ENCODE assay signal across 9 cellular contexts in genomic region chr2:235639387-235639786, GRCh38.
DNase-seq lines count a peak whose midpoint lies in the region; ATAC-seq and TF ChIP-seq lines count a peak whose summit lies in the region.
"Had no signal": no experiment of that assay in that cellular context is flagged by ENCODE, and none has a peak within 500 bp of the region (broad histone marks: within the 10 kb centered on the region; RNA-seq: fewer than 3 reads in every experiment).

No MANE protein-coding gene starts in this region.

- no peaks in the 10 kb centered on the region for H3K4me1 ChIP-seq in OCI-LY7 (ENCODE audit: insufficient read depth, low read length, poor library complexity, severe bottlenecking)

- H3K36me3 Mint-ChIP-seq in activated naive CD4-positive, alpha-beta T cell treated with anti-CD3 and anti-CD28 coated beads, Interleukin-2, amount 50 U/mL, for 72 hours: no peaks in the 10 kb centered on the region
- H3K36me3 Mint-ChIP-seq: naive B cell had no signal

- intact Hi-C loops in OCI-LY7 (cut with micrococcal nuclease; ENCODE audit: unreplicated experiment): no loop called here

- H3K36me3 ChIP-seq in BJ (ENCODE audit: control insufficient read depth, insufficient read depth, low read length): no peaks in the 10 kb centered on the region
- H3K36me3 ChIP-seq in OCI-LY7 (ENCODE audit: insufficient read depth, low read length): no peaks in the 10 kb centered on the region

- H3K27ac Mint-ChIP-seq in activated naive CD4-positive, alpha-beta T cell treated with anti-CD3 and anti-CD28 coated beads, Interleukin-2, amount 50 U/mL, for 72 hours: no peak overlapping the region

- H3K4me2 ChIP-seq in OCI-LY7 (ENCODE audit: low read length): no peak overlapping the region

- no TSS peak for BruUV-seq in OCI-LY7 (replicated peaks; lab: Mats Ljungman, UMichigan)

- no peaks in the 10 kb centered on the region for H4K20me1 ChIP-seq in OCI-LY7 (ENCODE audit: insufficient read depth, low read length)

- no peak overlapping the region for H3K4me3 ChIP-seq in BJ (ENCODE audit: low read depth, low read length)
- no peak overlapping the region for H3K4me3 ChIP-seq in fibroblast of mammary gland (ENCODE audit: control insufficient read depth, low read depth, low read length)
- H3K4me3 ChIP-seq in OCI-LY7 (ENCODE audit: low read depth, low read length, poor library complexity, severe bottlenecking): no peak overlapping the region

- POLR2A ChIA-PET in BJ (lab: Charles Lee) (no interaction called here), OCI-LY7 (lab: Charles Lee) (no interaction called here)

- H3K9me2 ChIP-seq in OCI-LY7 (ENCODE audit: insufficient read depth, low read length): no peaks in the 10 kb centered on the region

- no peaks in the 10 kb centered on the region for H3K9me3 ChIP-seq in OCI-LY7 (ENCODE audit: low read length)

- H2AFZ ChIP-seq in OCI-LY7 (ENCODE audit: low read length): no peak overlapping the region

- H3K79me2 ChIP-seq in OCI-LY7 (ENCODE audit: insufficient read depth, low read depth, low read length): no peaks in the 10 kb centered on the region

- TF ChIP-seq CTCF in BJ (IDR thresholded peaks at IDR 0.05; ENCODE audit: insufficient read depth, low read depth, low read length) (no peak), fibroblast of mammary gland (conservative IDR thresholded peaks at IDR 0.05; ENCODE audit: control insufficient read depth, insufficient read depth, low read depth, low read length) (no peak), OCI-LY7 (conservative IDR thresholded peaks at IDR 0.05; ENCODE audit: low read length) (no peak)

- no peaks in the 10 kb centered on the region for H3K27me3 ChIP-seq in BJ (ENCODE audit: control insufficient read depth, insufficient read depth, low read length)

- CTCF ChIA-PET in BJ (lab: Yijun Ruan, JAX) (interaction anchor here (0.8 to 2.2 kb wide), 3 partner anchors 12 to 503 kb away, joined by 3 to 5 read pairs (median 3); no protein-coding TSS in a partner anchor), OCI-LY7 (lab: Charles Lee; ENCODE audit: unreplicated experiment) (no interaction called here)

- no peak overlapping the region for H3K27ac ChIP-seq in OCI-LY7 (ENCODE audit: low read depth, low read length, poor library complexity, severe bottlenecking)

- DNase-seq in BJ (ENCODE audit: low read depth): peak; percentile 89
- DNase-seq in RKO (ENCODE audit: low spot score): peak; percentile 44
- peak; percentile 93 for DNase-seq in fibroblast of mammary gland (ENCODE audit: low read depth)
- peak in 52 of 56 donors; percentile 41 to 94 (median 82) for DNase-seq in nucleus accumbens (lab: John Stamatoyannopoulos, UW)
- no peak for DNase-seq in OCI-LY7 (ENCODE audit: low spot score)
- DNase-seq in activated naive CD4-positive, alpha-beta T cell treated with anti-CD3 and anti-CD28 coated beads, Interleukin-2, amount 50 U/mL, for 72 hours (ENCODE audit: low spot score in 2 of 2): no peak
- DNase-seq: naive B cell had no signal

- H3K9me3 Mint-ChIP-seq in activated naive CD4-positive, alpha-beta T cell treated with anti-CD3 and anti-CD28 coated beads, Interleukin-2, amount 50 U/mL, for 72 hours: no peaks in the 10 kb centered on the region

- no peak for ATAC-seq in activated naive CD4-positive, alpha-beta T cell treated with anti-CD3 and anti-CD28 coated beads, Interleukin-2, amount 50 U/mL, for 72 hours
- no peak for ATAC-seq in HG02884 (IDR thresholded peaks at IDR 0.05; ENCODE audit: unreplicated experiment)
- no peak for ATAC-seq in GM21619 (IDR thresholded peaks at IDR 0.05; ENCODE audit: unreplicated experiment)

Comparison
In these comparisons a context has a peak if more than half of its experiments do, and no peak if none do; other contexts are left out.
1. DNase-seq: peak in BJ (single experiment), RKO (single experiment), fibroblast of mammary gland (single experiment) and nucleus accumbens (52 of 56); none in OCI-LY7 (single experiment) and activated naive CD4-positive, alpha-beta T cell treated with anti-CD3 and anti-CD28 coated beads, Interleukin-2, amount 50 U/mL, for 72 hours (0 of 2).